In genomic region chr2:200901459-200902072, GRCh38 we compare ENCODE assay signal across 8 cellular contexts.
A peak's percentile ranks its signal among the peaks of the same experiment; 100 is the strongest.
DNase-seq lines count a peak whose midpoint lies in the region; ATAC-seq and TF ChIP-seq lines count a peak whose summit lies in the region.

No MANE protein-coding gene starts in this region.

- DNase-seq in AG10803 (ENCODE audit: low read depth) (peak; percentile 89), NCI-H2171 (lab: John Stamatoyannopoulos, UW) (peak; percentile 76), UCSD-AML1 (lab: John Stamatoyannopoulos, UW; ENCODE audit: unreplicated experiment) (peak; percentile 47), brain pericyte (ENCODE audit: low read depth, low spot score) (peak; percentile 64), iris pigment epithelial cell (ENCODE audit: low read depth) (peak; percentile 93)
- DNase-seq in stimulated activated CD4-positive, alpha-beta T cell treated with anti-CD3 and anti-CD28 coated beads, Interleukin-1b, Interleukin-23, amount 100 ng/mL, for 48 hours = peak; percentile 74

- no peak overlapping the region for H3K4me3 ChIP-seq in AG10803 (ENCODE audit: low read length)

- ATAC-seq in GM18907 (IDR thresholded peaks at IDR 0.05; ENCODE audit: unreplicated experiment) (peak; percentile 96), HG03108 (IDR thresholded peaks at IDR 0.05; ENCODE audit: unreplicated experiment) (peak; percentile 99)

- TF ChIP-seq CTCF in AG10803 (conservative IDR thresholded peaks at IDR 0.05; ENCODE audit: low read length) = peak; percentile 87
